8 cellular contexts compared by ENCODE assay signal in the genomic region with DNA sequence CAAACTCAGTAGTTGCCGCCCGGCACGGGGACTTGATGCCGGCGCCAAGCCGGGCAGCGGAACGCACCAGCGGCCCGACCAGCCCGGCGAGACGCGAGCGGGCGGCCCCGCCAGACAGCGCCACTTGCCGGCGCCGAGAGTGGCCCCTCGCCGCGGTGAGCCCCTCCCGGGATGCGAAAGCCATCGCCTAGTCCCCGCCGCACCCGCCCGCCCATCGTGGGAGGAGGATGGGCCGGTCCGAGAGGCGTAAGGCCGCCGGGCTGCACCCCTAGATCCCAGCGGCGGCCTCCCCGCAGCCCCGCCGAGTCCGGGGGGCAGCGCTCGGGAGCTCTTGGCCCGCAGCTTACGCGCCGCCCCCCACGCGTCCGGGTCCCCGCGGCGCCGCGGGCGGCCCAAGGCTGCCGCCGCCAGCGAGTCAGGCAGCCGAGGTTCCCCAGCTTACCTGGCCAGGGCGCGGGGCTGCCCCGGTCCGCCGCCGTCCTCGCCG. TPM values are rescaled to one million over a fixed set of nuclear protein-coding genes. Genes with fewer than 3 reads are reported as not detected.
DNase-seq lines count a peak whose midpoint lies in the region; ATAC-seq, FAIRE-seq and TF ChIP-seq lines count a peak whose summit lies in the region.

No MANE protein-coding gene starts in this region.

- POLR2A ChIA-PET in A673 (lab: Charles Lee; ENCODE audit: low non-redundant PET): interaction anchor here (0.5 kb wide), 1 partner anchor 441 kb away, joined by 3 read pairs; no protein-coding TSS in a partner anchor

- peak; percentile 60 for ATAC-seq in HG03460 (IDR thresholded peaks at IDR 0.05; ENCODE audit: unreplicated experiment)

- DNase-seq in A673 (ENCODE audit: low spot score) (peak; percentile 56), GM18507 (ENCODE audit: extremely low spot score, insufficient read length, low read depth) (peak; percentile 32), DMS79 (lab: John Stamatoyannopoulos, UW) (no peak)
- peak; percentile 49 to 60 for DNase-seq in activated CD4-positive, alpha-beta T cell treated with anti-CD3 and anti-CD28 coated beads for 4 hours
- DNase-seq in stimulated activated CD8-positive, alpha-beta memory T cell treated with anti-CD3 and anti-CD28 coated beads, Interleukin-4, amount 100 ng/mL, for 48 hours: peak; percentile 66

- H3K36me3 ChIP-seq in A673 (ENCODE audit: insufficient read depth, low read length, poor library complexity, severe bottlenecking): no peaks in the 10 kb centered on the region
- H3K36me3 ChIP-seq in duodenal mucosa (ENCODE audit: control insufficient read depth in 1 of 2, insufficient read depth in 2 of 2, low read length in 2 of 2): peaks cover 0 to 13% of the 10 kb centered on the region in 2 donors
- H3K36me3 ChIP-seq in mesodermal cell (ENCODE audit: control insufficient read depth, insufficient read depth, low read length): no peaks in the 10 kb centered on the region

- 0 out of 2 replicates have a peak, but pooled peaks have one; percentile 11 for TF ChIP-seq CTCF in A673 (conservative IDR thresholded peaks at IDR 0.05; ENCODE audit: low read depth, low read length)

- H3K27me3 ChIP-seq in A673 (replicated peaks; ENCODE audit: insufficient read depth, low read depth, low read length, poor library complexity) (peaks cover 18% of the 10 kb centered on the region), duodenal mucosa (ENCODE audit: control insufficient read depth in 1 of 2, insufficient read depth in 2 of 2, low read length in 2 of 2) (no peaks in the 10 kb centered on the region)

- H3K4me3 ChIP-seq in A673 (ENCODE audit: low read depth, low read length, poor library complexity, severe bottlenecking): peak overlapping the region; percentile 63
- peak overlapping the region; percentile 65 to 71 for H3K4me3 ChIP-seq in duodenal mucosa (ENCODE audit: low read depth in 1 of 2, low read length in 2 of 2)
- peak overlapping the region; percentile 37 for H3K4me3 ChIP-seq in mesodermal cell (ENCODE audit: extremely low read depth, insufficient read depth, low read length, poor library complexity, severe bottlenecking)

- CTCF ChIA-PET in A673 (lab: Charles Lee): no interaction called here

- no peaks in the 10 kb centered on the region for H3K9me3 ChIP-seq in A673 (ENCODE audit: low read depth, low read length, poor library complexity, severe bottlenecking)
- no peaks in the 10 kb centered on the region for H3K9me3 ChIP-seq in duodenal mucosa (ENCODE audit: control insufficient read depth in 1 of 2, low read length in 2 of 2)
- H3K9me3 ChIP-seq in mesodermal cell (ENCODE audit: control insufficient read depth, low read length): no peaks in the 10 kb centered on the region

- no peaks in the 10 kb centered on the region for H3K4me1 ChIP-seq in A673 (ENCODE audit: insufficient read depth, low read length, poor library complexity, severe bottlenecking)
- peaks cover 0 to 10% of the 10 kb centered on the region in 2 donors for H3K4me1 ChIP-seq in duodenal mucosa (ENCODE audit: control insufficient read depth in 1 of 2, insufficient read depth in 2 of 2, low read length in 2 of 2)
- H3K4me1 ChIP-seq in mesodermal cell (ENCODE audit: control insufficient read depth, insufficient read depth, low read length, poor library complexity, severe bottlenecking): no peaks in the 10 kb centered on the region

- no TSS peak for BruUV-seq in A673 (replicated peaks; lab: Mats Ljungman, UMichigan)

- H3K27ac ChIP-seq in A673 (ENCODE audit: low read depth, low read length, poor library complexity, severe bottlenecking) (peak overlapping the region; percentile 23), duodenal mucosa (ENCODE audit: low read depth, low read length) (no peak overlapping the region), mesodermal cell (ENCODE audit: low read depth, low read length, severe bottlenecking) (no peak overlapping the region)

- peak overlapping the region; percentile 33 to 43 for H3K9ac ChIP-seq in duodenal mucosa (ENCODE audit: low read depth in 1 of 2, low read length in 2 of 2)

- no peak for FAIRE-seq in GM18507 (lab: Jason Lieb, UNC)

- 1% methylated on average over 20 to 27 of the region's 70 CpGs for WGBS in mesodermal cell (ENCODE audit: insufficient coverage in 2 of 2), 2 experiments

- intact Hi-C loops in A673 (cut with micrococcal nuclease; ENCODE audit: unreplicated experiment): no loop called here

RNA-seq across cellular contexts. Expression of a gene that starts 0.6 kb away (rescaled TPM):
- 55.0 and 65.6 TPM in 2 replicates for total RNA-seq in A673 (2021)
- 27.6 TPM for polyA plus RNA-seq in mesodermal cell (2013, experiment 1 of 2)
- 27.6 TPM for polyA plus RNA-seq in mesodermal cell (2013, experiment 2 of 2)
